Comparison of ENCODE assay signal across 8 cellular contexts in genomic region chr11:124673333-124674167, GRCh38. TPM values are rescaled to one million over a fixed set of nuclear protein-coding genes. Genes with fewer than 3 reads are reported as not detected.
DNase-seq lines count a peak whose midpoint lies in the region; FAIRE-seq lines count a peak whose summit lies in the region.

SIAE (minus strand) TSS chr11:124673739; CDS start chr11:124673708, 31 bp downstream.
SPA17 (plus strand) TSS chr11:124673904; CDS start chr11:124675265, 1,361 bp downstream.

- in situ Hi-C loops in SK-MEL-5 (cut with HindIII; ENCODE audit: low pct_unique_long_range_greater_than_20kb, low sequenced_read_pairs), result no loop called here

- no peaks in the 10 kb centered on the region for H3K9me3 Mint-ChIP-seq in activated naive CD4-positive, alpha-beta T cell treated with anti-CD3 and anti-CD28 coated beads, Interleukin-2, amount 10 ng/mL, durations not matched to agents 7 days and 5 days

- H3K27me3 ChIP-seq in H7 (ENCODE audit: control insufficient read depth, insufficient read depth, low read length) (peaks cover 20% of the 10 kb centered on the region), MG63 (no peaks in the 10 kb centered on the region), neuron (ENCODE audit: insufficient read depth, low read length) (no peaks in the 10 kb centered on the region)

- DNase-seq in H7 (peak; percentile 96), MG63 (peak; percentile 94), SK-MEL-5 (ENCODE audit: low read depth, low spot score) (peak; percentile 91), frontal cortex (ENCODE audit: low spot score in 2 of 2) (peak; percentile 72 to 91), stromal cell of bone marrow (ENCODE audit: low read depth) (peak; percentile 93)
- peak; percentile 93 for DNase-seq in activated naive CD4-positive, alpha-beta T cell treated with anti-CD3 and anti-CD28 coated beads, Interleukin-2, amount 10 ng/mL, durations not matched to agents 7 days and 5 days

- peak within 1 kb of the TSS; percentile 85 for H3K27ac Mint-ChIP-seq in activated naive CD4-positive, alpha-beta T cell treated with anti-CD3 and anti-CD28 coated beads, Interleukin-2, amount 10 ng/mL, durations not matched to agents 7 days and 5 days

- H3K36me3 ChIP-seq in H7 (replicated peaks; ENCODE audit: control insufficient read depth, insufficient read depth, low read length), result no peaks in the 10 kb centered on the region
- no peaks in the 10 kb centered on the region for H3K36me3 ChIP-seq in MG63
- H3K36me3 ChIP-seq in neuron (ENCODE audit: insufficient read depth, low read length), result no peaks in the 10 kb centered on the region

- H3K9me3 ChIP-seq in MG63 (no peaks in the 10 kb centered on the region), neuron (ENCODE audit: low read length) (no peaks in the 10 kb centered on the region)

- CTCF ChIA-PET in activated naive CD4-positive, alpha-beta T cell treated with anti-CD3 and anti-CD28 coated beads, Interleukin-2, amount 10 ng/mL, durations not matched to agents 7 days and 5 days (lab: Charles Lee), result interaction anchor here (0.9 to 6.5 kb wide), 7 partner anchors 65 to 163 kb away, joined by 3 to 95 read pairs (median 6); partner anchors contain the start of genes ESAM and MSANTD2

- peaks cover 5% of the 10 kb centered on the region for H3K27me3 Mint-ChIP-seq in activated naive CD4-positive, alpha-beta T cell treated with anti-CD3 and anti-CD28 coated beads, Interleukin-2, amount 10 ng/mL, durations not matched to agents 7 days and 5 days

- FAIRE-seq in G401.6 (lab: Jason Lieb, UNC), result peak; percentile 93
- no peak for FAIRE-seq in frontal cortex (lab: Jason Lieb, UNC)

- H3K36me3 Mint-ChIP-seq in activated naive CD4-positive, alpha-beta T cell treated with anti-CD3 and anti-CD28 coated beads, Interleukin-2, amount 10 ng/mL, durations not matched to agents 7 days and 5 days, result peaks cover 6% of the 10 kb centered on the region

- peaks cover 38% of the 10 kb centered on the region for H3K4me1 Mint-ChIP-seq in activated naive CD4-positive, alpha-beta T cell treated with anti-CD3 and anti-CD28 coated beads, Interleukin-2, amount 10 ng/mL, durations not matched to agents 7 days and 5 days

- H2AFZ ChIP-seq in neuron (ENCODE audit: low read depth, low read length), result peak within 1 kb of the TSS; percentile 98

- H3K4me3 ChIP-seq in H7 (ENCODE audit: insufficient read depth, low read depth, low read length), result peak within 1 kb of the TSS; percentile 78
- peak within 1 kb of the TSS; percentile 90 for H3K4me3 ChIP-seq in MG63
- peak within 1 kb of the TSS; percentile 97 for H3K4me3 ChIP-seq in neuron (ENCODE audit: low read length)

- peaks cover 12% of the 10 kb centered on the region for H3K4me1 ChIP-seq in neuron (ENCODE audit: insufficient read depth, low read length)

- peak within 1 kb of the TSS; percentile 86 for H3K4me3 Mint-ChIP-seq in activated naive CD4-positive, alpha-beta T cell treated with anti-CD3 and anti-CD28 coated beads, Interleukin-2, amount 10 ng/mL, durations not matched to agents 7 days and 5 days

RNA-seq across cellular contexts. Expression of gene SIAE, which starts in this region (rescaled TPM):
- 1.6 and 2.6 TPM in 2 replicates for total RNA-seq in H7 (2014; rRNA removed; shearing (Covaris generic))
- total RNA-seq in MG63 (2014; rRNA removed; shearing (Covaris generic); ENCODE audit: low replicate concordance), result 2.8 and 4.6 TPM in 2 replicates
- total RNA-seq in SK-MEL-5 (2014; rRNA removed; shearing (Covaris generic)), result 27.9 and 29.1 TPM in 2 replicates
- 33.8 and 50.2 TPM in 2 replicates for polyA plus RNA-seq in SK-MEL-5 (2015; cell fraction: cytosol; rRNA removed)
- polyA plus RNA-seq in SK-MEL-5 (2015; cell fraction: nucleus; rRNA removed), result 19.3 and 30.2 TPM in 2 replicates
- 10.2 TPM for total RNA-seq in frontal cortex

RNA-seq across cellular contexts. Expression of gene SPA17, which starts in this region (rescaled TPM):
- 9.6 and 9.8 TPM in 2 replicates for total RNA-seq in H7 (2014; rRNA removed; shearing (Covaris generic))
- 19.0 and 32.4 TPM in 2 replicates for total RNA-seq in MG63 (2014; rRNA removed; shearing (Covaris generic); ENCODE audit: low replicate concordance)
- 7.9 and 9.6 TPM in 2 replicates for total RNA-seq in SK-MEL-5 (2014; rRNA removed; shearing (Covaris generic))
- 7.8 and 7.9 TPM in 2 replicates for polyA plus RNA-seq in SK-MEL-5 (2015; cell fraction: cytosol; rRNA removed)
- 1.7 and 5.3 TPM in 2 replicates for polyA plus RNA-seq in SK-MEL-5 (2015; cell fraction: nucleus; rRNA removed)
- 5.7 TPM for total RNA-seq in frontal cortex

Comparison
In these comparisons a context has a peak if more than half of its experiments do, and no peak if none do; other contexts are left out.
1. Peak in every context shown above with its lines: DNase-seq and H3K4me3 ChIP-seq.